Comparison of ENCODE assay signal across 1 cellular context in the genomic region with DNA sequence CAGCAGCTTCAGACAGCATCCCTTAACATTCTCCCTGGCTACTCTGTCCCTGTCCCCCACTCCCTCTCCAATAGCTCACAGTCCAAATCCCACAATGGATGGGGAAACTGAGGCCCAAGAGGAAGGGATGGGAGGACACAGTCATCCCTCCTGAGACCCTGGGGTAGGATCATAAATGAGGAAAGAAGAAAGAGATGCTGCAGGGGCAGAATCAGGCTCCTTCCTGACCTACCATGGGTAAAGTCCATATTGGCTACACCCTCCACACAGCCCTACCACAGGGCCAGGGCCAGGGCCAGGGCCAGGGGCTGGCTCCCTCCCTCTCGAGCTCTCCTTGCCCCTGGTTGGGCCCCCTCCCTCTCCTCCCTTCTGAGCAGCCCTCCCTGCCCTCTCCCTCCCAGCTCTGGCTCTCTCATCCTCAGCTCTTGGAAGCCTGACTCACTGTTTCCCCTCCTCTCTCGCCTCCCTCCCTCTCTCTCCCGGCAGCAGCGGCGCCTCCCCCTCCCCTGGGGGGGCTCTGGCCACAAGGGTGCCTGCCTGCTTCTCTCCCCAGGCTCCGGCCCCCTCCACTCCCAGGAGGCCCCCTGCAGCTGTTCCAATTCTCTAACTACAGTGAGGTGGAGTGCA.
TF ChIP-seq lines count a peak whose summit lies in the region.

No MANE protein-coding gene starts in this region.

TF ChIP-seq in H1, 55 proteins besides CTCF, POLR2A, EP300 and RAD21:
- TF ChIP-seq SP4 (IDR thresholded peaks at IDR 0.05; ENCODE audit: low read length) (no peak), MAX (IDR thresholded peaks at IDR 0.05) (no peak), ZNF274 (IDR thresholded peaks at IDR 0.05; ENCODE audit: borderline replicate concordance, extremely low read depth, low read length) (no peak)
